ENCODE assay signal across 26 cellular contexts in genomic region chr11:21628641-21629040, GRCh38.
"Had no signal": no experiment of that assay in that cellular context is flagged by ENCODE, and none has a peak within 500 bp of the region (broad histone marks: within the 10 kb centered on the region; RNA-seq: fewer than 3 reads in every experiment).

No MANE protein-coding gene starts in this region.

- H3K4me3 Mint-ChIP-seq: immature natural killer cell; mesothelial cell of epicardium; natural killer cell; nephron progenitor cell; stimulated activated memory B cell treated with anti-CD40 and anti-IgM and Interleukin-4, amounts not matched to agents 10 μg/mL and 1 μg/mL and 100 μg/mL, for 72 hours; stimulated activated naive CD8-positive, alpha-beta T cell treated with anti-CD3 and anti-CD28 coated beads, Interleukin-15, amount 100 ng/mL, for 72 hours; type B pancreatic cell had no signal

- H3K4me1 Mint-ChIP-seq: mesothelial cell of epicardium; natural killer cell; nephron progenitor cell; stimulated activated memory B cell treated with anti-CD40 and anti-IgM and Interleukin-4, amounts not matched to agents 10 μg/mL and 1 μg/mL and 100 μg/mL, for 72 hours had no signal

- DNase-seq: hypothalamus; immature natural killer cell; kidney; left ventricle myocardium inferior; mesendoderm; naive B cell; natural killer cell; nephron progenitor cell; ovary; right lobe of liver; stimulated activated CD4-positive, alpha-beta T cell treated with anti-CD3 and anti-CD28 coated beads, Interleukin-1b, Interleukin-23, amount 100 ng/mL, for 48 hours; stimulated activated CD4-positive, alpha-beta T cell treated with anti-CD3 and anti-CD28 coated beads, Interleukin-2, amount 100 ng/mL, for 48 hours; stimulated activated CD4-positive, alpha-beta T cell treated with anti-CD3 and anti-CD28 coated beads, Interleukin-4, amount 100 ng/mL, for 4 hours; stimulated activated CD8-positive, alpha-beta memory T cell treated with anti-CD3 and anti-CD28 coated beads, Interleukin-4, amount 100 ng/mL, for 48 hours; stimulated activated naive CD4-positive, alpha-beta T cell treated with Interleukin-2 at 50 U/mL for 16 hours; stimulated activated naive CD8-positive, alpha-beta T cell treated with anti-CD3 and anti-CD28 coated beads, Interleukin-15, amount 100 ng/mL, for 72 hours; substantia nigra; uterus had no signal

- ATAC-seq: natural killer cell; right lobe of liver; stimulated activated memory B cell treated with anti-CD40 and anti-IgM and Interleukin-4, amounts not matched to agents 10 μg/mL and 1 μg/mL and 100 μg/mL, for 72 hours; stimulated activated naive CD8-positive, alpha-beta T cell treated with anti-CD3 and anti-CD28 coated beads, Interleukin-15, amount 100 ng/mL, for 72 hours had no signal

- H3K27me3 Mint-ChIP-seq: naive B cell; progenitor cell of endocrine pancreas; stimulated activated memory B cell treated with anti-CD40 and anti-IgM and Interleukin-4, amounts not matched to agents 10 μg/mL and 1 μg/mL and 100 μg/mL, for 72 hours; stimulated activated naive CD8-positive, alpha-beta T cell treated with anti-CD3 and anti-CD28 coated beads, Interleukin-15, amount 100 ng/mL, for 72 hours; type B pancreatic cell had no signal

- H3K27ac ChIP-seq: left ventricle myocardium inferior, ovary, right atrium auricular region, right lobe of liver, tibial nerve, uterus had no signal

- H3K9me3 Mint-ChIP-seq: mesothelial cell of epicardium; nephron progenitor cell; stimulated activated memory B cell treated with anti-CD40 and anti-IgM and Interleukin-4, amounts not matched to agents 10 μg/mL and 1 μg/mL and 100 μg/mL, for 72 hours; type B pancreatic cell had no signal

- H3K4me3 ChIP-seq: left ventricle myocardium inferior, lung, ovary, right atrium auricular region, right lobe of liver, smooth muscle cell, tibial nerve, uterus had no signal

- H3K27me3 ChIP-seq: ovary, right atrium auricular region, right lobe of liver, tibial nerve, uterus had no signal

- H3K4me1 ChIP-seq: left ventricle myocardium inferior, right atrium auricular region, right lobe of liver, tibial nerve, uterus had no signal

- H3K9me3 ChIP-seq: left ventricle myocardium inferior, ovary, right atrium auricular region, right lobe of liver, tibial nerve, uterus had no signal

- H3K27ac Mint-ChIP-seq: immature natural killer cell; mesothelial cell of epicardium; naive B cell; natural killer cell; nephron progenitor cell; progenitor cell of endocrine pancreas; stimulated activated memory B cell treated with anti-CD40 and anti-IgM and Interleukin-4, amounts not matched to agents 10 μg/mL and 1 μg/mL and 100 μg/mL, for 72 hours; stimulated activated naive CD8-positive, alpha-beta T cell treated with anti-CD3 and anti-CD28 coated beads, Interleukin-15, amount 100 ng/mL, for 72 hours; type B pancreatic cell had no signal

- H3K36me3 ChIP-seq: left ventricle myocardium inferior, ovary, right atrium auricular region, right lobe of liver, tibial nerve, uterus had no signal

- H3K36me3 Mint-ChIP-seq: immature natural killer cell; mesothelial cell of epicardium; naive B cell; natural killer cell; stimulated activated memory B cell treated with anti-CD40 and anti-IgM and Interleukin-4, amounts not matched to agents 10 μg/mL and 1 μg/mL and 100 μg/mL, for 72 hours; type B pancreatic cell had no signal

- H3K4me2 ChIP-seq: smooth muscle cell had no signal
